Comparison of ENCODE assay signal across 1 cellular context in the genomic region with DNA sequence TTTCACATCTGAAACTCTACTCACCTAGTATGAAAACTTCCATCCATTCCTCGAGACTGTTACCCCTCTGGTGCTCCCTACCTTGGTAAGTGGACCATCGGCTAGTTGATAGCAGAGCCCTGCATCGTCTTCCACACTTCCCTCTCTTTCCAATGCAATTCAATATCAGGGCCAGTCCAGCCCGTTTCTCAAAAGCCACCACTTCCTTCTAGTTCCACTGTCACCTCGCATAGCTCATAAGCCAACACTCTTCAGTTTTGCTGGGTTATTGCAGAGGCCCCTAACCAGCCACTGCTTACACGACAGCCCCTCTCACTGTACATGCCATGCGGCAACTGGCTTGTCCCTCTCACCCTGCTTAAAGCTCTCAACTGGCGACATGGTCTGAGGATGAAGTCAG.
TF ChIP-seq lines count a peak whose summit lies in the region.

No MANE protein-coding gene starts in this region.

TF ChIP-seq in HepG2, 621 proteins besides CTCF, POLR2A, EP300 and RAD21 (continued from another document):
- TF ChIP-seq, protein P1, sequence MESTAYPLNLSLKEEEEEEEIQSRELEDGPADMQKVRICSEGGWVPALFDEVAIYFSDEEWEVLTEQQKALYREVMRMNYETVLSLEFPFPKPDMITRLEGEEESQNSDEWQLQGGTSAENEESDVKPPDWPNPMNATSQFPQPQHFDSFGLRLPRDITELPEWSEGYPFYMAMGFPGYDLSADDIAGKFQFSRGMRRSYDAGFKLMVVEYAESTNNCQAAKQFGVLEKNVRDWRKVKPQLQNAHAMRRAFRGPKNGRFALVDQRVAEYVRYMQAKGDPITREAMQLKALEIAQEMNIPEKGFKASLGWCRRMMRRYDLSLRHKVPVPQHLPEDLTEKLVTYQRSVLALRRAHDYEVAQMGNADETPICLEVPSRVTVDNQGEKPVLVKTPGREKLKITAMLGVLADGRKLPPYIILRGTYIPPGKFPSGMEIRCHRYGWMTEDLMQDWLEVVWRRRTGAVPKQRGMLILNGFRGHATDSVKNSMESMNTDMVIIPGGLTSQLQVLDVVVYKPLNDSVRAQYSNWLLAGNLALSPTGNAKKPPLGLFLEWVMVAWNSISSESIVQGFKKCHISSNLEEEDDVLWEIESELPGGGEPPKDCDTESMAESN (CRISPR knock-in tag; conservative IDR thresholded peaks at IDR 0.05): no peak
- TF ChIP-seq IKZF5 (CRISPR knock-in tag; IDR thresholded peaks at IDR 0.05) (no peak), SOX6 (IDR thresholded peaks at IDR 0.05) (no peak), SOX6 (CRISPR knock-in tag; IDR thresholded peaks at IDR 0.05) (no peak), SRSF9 (IDR thresholded peaks at IDR 0.05; ENCODE audit: borderline replicate concordance, insufficient read depth, low read depth, low read length, poor library complexity, severe bottlenecking) (no peak), DDIT3 (CRISPR knock-in tag; IDR thresholded peaks at IDR 0.05) (no peak), ZNF598 (CRISPR knock-in tag; IDR thresholded peaks at IDR 0.05; ENCODE audit: borderline replicate concordance) (no peak), ZNF766 (CRISPR knock-in tag; IDR thresholded peaks at IDR 0.05; ENCODE audit: borderline replicate concordance) (no peak), SMYD3 (CRISPR knock-in tag; IDR thresholded peaks at IDR 0.05) (no peak), ZNF777 (CRISPR knock-in tag; IDR thresholded peaks at IDR 0.05) (no peak)
- TF ChIP-seq, protein P2, sequence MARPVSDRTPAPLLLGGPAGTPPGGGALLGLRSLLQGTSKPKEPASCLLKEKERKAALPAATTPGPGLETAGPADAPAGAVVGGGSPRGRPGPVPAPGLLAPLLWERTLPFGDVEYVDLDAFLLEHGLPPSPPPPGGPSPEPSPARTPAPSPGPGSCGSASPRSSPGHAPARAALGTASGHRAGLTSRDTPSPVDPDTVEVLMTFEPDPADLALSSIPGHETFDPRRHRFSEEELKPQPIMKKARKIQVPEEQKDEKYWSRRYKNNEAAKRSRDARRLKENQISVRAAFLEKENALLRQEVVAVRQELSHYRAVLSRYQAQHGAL (CRISPR knock-in tag; IDR thresholded peaks at IDR 0.05; ENCODE audit: not compliant biosample characterization): no peak
